In genomic region chr22:23054531-23055257, GRCh38 we compare ENCODE assay signal across 9 cellular contexts. TPM values are rescaled to one million over a fixed set of nuclear protein-coding genes. Genes with fewer than 3 reads are reported as not detected.
DNase-seq lines count a peak whose midpoint lies in the region; ATAC-seq and TF ChIP-seq lines count a peak whose summit lies in the region.
"Had no signal": no experiment of that assay in that cellular context is flagged by ENCODE, and none has a peak within 500 bp of the region (broad histone marks: within the 10 kb centered on the region; RNA-seq: fewer than 3 reads in every experiment).

No MANE protein-coding gene starts in this region.

- TF ChIP-seq POLR2A in testis (IDR thresholded peaks at IDR 0.05): no peak

- H3K4me2 ChIP-seq in GM23338: no peak overlapping the region

- no peak overlapping the region for H3K4me3 ChIP-seq in testis
- no peak overlapping the region for H3K4me3 ChIP-seq in GM23338

- H3F3A ChIP-seq in GM23338 (replicated peaks; ENCODE audit: low read depth): no peaks in the 10 kb centered on the region

- peaks cover 3% of the 10 kb centered on the region for H3K9me3 Mint-ChIP-seq in activated naive CD8-positive, alpha-beta T cell treated with anti-CD3 and anti-CD28 coated beads, Interleukin-2, amount 10 ng/mL, durations not matched to agents 7 days and 5 days
- peaks cover 8% of the 10 kb centered on the region for H3K9me3 Mint-ChIP-seq in activated naive CD8-positive, alpha-beta T cell treated with anti-CD3 and anti-CD28 coated beads for 36 hours
- H3K9me3 Mint-ChIP-seq in WTC11 (peaks cover 21% of the 10 kb centered on the region), GM23338 (peaks cover 10% of the 10 kb centered on the region; the same call in 2 of the 3 replicates)

- no peak overlapping the region for H2AFZ ChIP-seq in GM23338

- no peaks in the 10 kb centered on the region for H3K36me3 Mint-ChIP-seq in activated naive CD8-positive, alpha-beta T cell treated with anti-CD3 and anti-CD28 coated beads, Interleukin-2, amount 10 ng/mL, durations not matched to agents 7 days and 5 days
- no peaks in the 10 kb centered on the region for H3K36me3 Mint-ChIP-seq in activated naive CD8-positive, alpha-beta T cell treated with anti-CD3 and anti-CD28 coated beads for 36 hours
- no peaks in the 10 kb centered on the region for H3K36me3 Mint-ChIP-seq in WTC11
- no peaks in the 10 kb centered on the region for H3K36me3 Mint-ChIP-seq in GM23338 (ENCODE audit: low read depth)

- H3K27ac Mint-ChIP-seq in activated naive CD8-positive, alpha-beta T cell treated with anti-CD3 and anti-CD28 coated beads, Interleukin-2, amount 10 ng/mL, durations not matched to agents 7 days and 5 days: no peak overlapping the region
- no peak overlapping the region for H3K27ac Mint-ChIP-seq in activated naive CD8-positive, alpha-beta T cell treated with anti-CD3 and anti-CD28 coated beads for 36 hours
- H3K27ac Mint-ChIP-seq in WTC11 (no peak overlapping the region), GM23338 (no peak overlapping the region)
- H3K27ac Mint-ChIP-seq: activated naive CD4-positive, alpha-beta T cell treated with anti-CD3 and anti-CD28 coated beads for 36 hours had no signal

- no peaks in the 10 kb centered on the region for H3K27me3 ChIP-seq in testis
- H3K27me3 ChIP-seq in GM23338 (ENCODE audit: insufficient read depth): 0 out of 2 replicates have a peak, but pooled peaks cover 5% of the 10 kb centered on the region

- intact Hi-C loops in testis (cut with DNase I; ENCODE audit: low total_unique reads): loop anchor here (10.0 kb wide), 1 partner anchor 50 kb away; no protein-coding TSS in a partner anchor

- no peaks in the 10 kb centered on the region for H3K4me1 ChIP-seq in testis
- no peaks in the 10 kb centered on the region for H3K4me1 ChIP-seq in GM23338 (ENCODE audit: insufficient read depth)

- DNase-seq in activated naive CD8-positive, alpha-beta T cell treated with anti-CD3 and anti-CD28 coated beads, Interleukin-2, amount 10 ng/mL, durations not matched to agents 7 days and 5 days: peak; percentile 6
- no peak for DNase-seq in activated naive CD8-positive, alpha-beta T cell treated with anti-CD3 and anti-CD28 coated beads for 36 hours
- DNase-seq in WTC11 (ENCODE audit: low spot score) (peak; percentile 5), testis (peak; percentile 2), GM23338 (ENCODE audit: low spot score) (no peak), cerebellum (ENCODE audit: low spot score) (no peak)
- no peak for DNase-seq in NK-92 treated with Interleukin-12 subunit alpha and Interleukin-12 subunit beta, amount 100 ng/mL, for 24 hours (lab: John Stamatoyannopoulos, UW)
- DNase-seq: activated naive CD4-positive, alpha-beta T cell treated with anti-CD3 and anti-CD28 coated beads for 36 hours had no signal

- POLR2A ChIA-PET in activated naive CD8-positive, alpha-beta T cell treated with anti-CD3 and anti-CD28 coated beads, Interleukin-2, amount 10 ng/mL, durations not matched to agents 7 days and 5 days (lab: Charles Lee): no interaction called here
- POLR2A ChIA-PET in WTC11 (lab: Charles Lee): interaction anchor here (0.6 kb wide), 1 partner anchor 67 kb away, joined by 4 read pairs; no protein-coding TSS in a partner anchor

- H3K9me3 ChIP-seq in testis: no peaks in the 10 kb centered on the region

- 86 to 87% methylated on average over 5 of the region's 5 CpGs for WGBS in testis, 2 donors

- CTCF ChIA-PET in WTC11 (lab: Charles Lee): interaction anchor here (0.6 to 1.2 kb wide), 2 partner anchors 95 to 103 kb away, joined by 3 to 4 read pairs; no protein-coding TSS in a partner anchor

- H3K36me3 ChIP-seq in testis (ENCODE audit: low read depth, missing control alignments) (no peaks in the 10 kb centered on the region), GM23338 (ENCODE audit: insufficient read depth) (no peaks in the 10 kb centered on the region)

- H3K27ac ChIP-seq in testis: no peak overlapping the region
- no peak overlapping the region for H3K27ac ChIP-seq in GM23338 (ENCODE audit: low read depth)

- H3K9me2 ChIP-seq in GM23338 (ENCODE audit: insufficient read depth): no peaks in the 10 kb centered on the region

- TF ChIP-seq CTCF in WTC11 (IDR thresholded peaks at IDR 0.05): no peak
- no peak for TF ChIP-seq CTCF in testis (IDR thresholded peaks at IDR 0.05)
- no peak for TF ChIP-seq CTCF in GM23338 (conservative IDR thresholded peaks at IDR 0.05; ENCODE audit: low read depth in 2 of 2)

- ATAC-seq in activated naive CD8-positive, alpha-beta T cell treated with anti-CD3 and anti-CD28 coated beads, Interleukin-2, amount 10 ng/mL, durations not matched to agents 7 days and 5 days (ENCODE audit: low read depth): no peak
- ATAC-seq in HG02852 (IDR thresholded peaks at IDR 0.05; ENCODE audit: unreplicated experiment): peak; percentile 52
- ATAC-seq in WTC11: no peak
- no peak for ATAC-seq in GM23338

- H4K20me1 ChIP-seq in GM23338 (replicated peaks; ENCODE audit: insufficient read depth): no peaks in the 10 kb centered on the region

- no peak overlapping the region for H3K4me3 Mint-ChIP-seq in activated naive CD8-positive, alpha-beta T cell treated with anti-CD3 and anti-CD28 coated beads, Interleukin-2, amount 10 ng/mL, durations not matched to agents 7 days and 5 days
- no peak overlapping the region for H3K4me3 Mint-ChIP-seq in activated naive CD8-positive, alpha-beta T cell treated with anti-CD3 and anti-CD28 coated beads for 36 hours
- H3K4me3 Mint-ChIP-seq in WTC11 (no peak overlapping the region), GM23338 (no peak overlapping the region)
- H3K4me3 Mint-ChIP-seq: activated naive CD4-positive, alpha-beta T cell treated with anti-CD3 and anti-CD28 coated beads for 36 hours had no signal

- H3K4me1 Mint-ChIP-seq in activated naive CD8-positive, alpha-beta T cell treated with anti-CD3 and anti-CD28 coated beads, Interleukin-2, amount 10 ng/mL, durations not matched to agents 7 days and 5 days: peaks cover 2% of the 10 kb centered on the region
- H3K4me1 Mint-ChIP-seq in activated naive CD8-positive, alpha-beta T cell treated with anti-CD3 and anti-CD28 coated beads for 36 hours: peaks cover 8% of the 10 kb centered on the region
- no peaks in the 10 kb centered on the region for H3K4me1 Mint-ChIP-seq in WTC11
- H3K4me1 Mint-ChIP-seq in GM23338: no peaks in the 10 kb centered on the region; the same call in 1 of the 3 replicates

- H3K79me2 ChIP-seq in GM23338 (replicated peaks; ENCODE audit: insufficient read depth): no peaks in the 10 kb centered on the region

- peaks cover 31% of the 10 kb centered on the region for H3K27me3 Mint-ChIP-seq in activated naive CD8-positive, alpha-beta T cell treated with anti-CD3 and anti-CD28 coated beads, Interleukin-2, amount 10 ng/mL, durations not matched to agents 7 days and 5 days
- H3K27me3 Mint-ChIP-seq in activated naive CD8-positive, alpha-beta T cell treated with anti-CD3 and anti-CD28 coated beads for 36 hours: peaks cover 13% of the 10 kb centered on the region
- peaks cover 29% of the 10 kb centered on the region for H3K27me3 Mint-ChIP-seq in WTC11 (ENCODE audit: low read depth)
- H3K27me3 Mint-ChIP-seq in GM23338 (ENCODE audit: insufficient read depth, low read depth, poor library complexity): peaks cover 2% of the 10 kb centered on the region

TF ChIP-seq in WTC11, 78 proteins besides CTCF, POLR2A, EP300 and RAD21:
- no peak for TF ChIP-seq FOXP4 (CRISPR knock-in tag; IDR thresholded peaks at IDR 0.05)
TF ChIP-seq in WTC11: peak in this region for 0.

TF ChIP-seq in GM23338, 12 proteins besides CTCF, POLR2A, EP300 and RAD21 (continues in another document):
- TF ChIP-seq POLR2AphosphoS5 (IDR thresholded peaks at IDR 0.05; ENCODE audit: low read depth) (no peak), ZNF331 (CRISPR knock-in tag; IDR thresholded peaks at IDR 0.05; ENCODE audit: low read depth) (no peak), ZNF114 (CRISPR knock-in tag; IDR thresholded peaks at IDR 0.05) (no peak), REST (IDR thresholded peaks at IDR 0.05; ENCODE audit: unreplicated experiment) (no peak), CREB1 (CRISPR knock-in tag; IDR thresholded peaks at IDR 0.05; ENCODE audit: low read depth) (no peak), EZH2 (IDR thresholded peaks at IDR 0.05; ENCODE audit: low read depth, unreplicated experiment) (no peak), NANOG (IDR thresholded peaks at IDR 0.05; ENCODE audit: borderline replicate concordance) (no peak), STAT1 (IDR thresholded peaks at IDR 0.05; ENCODE audit: unreplicated experiment) (no peak)

RNA-seq across cellular contexts. Expression of gene GNAZ, which starts 15.6 kb away (rescaled TPM):
- total RNA-seq in activated naive CD8-positive, alpha-beta T cell treated with anti-CD3 and anti-CD28 coated beads, Interleukin-2, amount 10 ng/mL, durations not matched to agents 7 days and 5 days: under 1 TPM; 0.20 to 0.22 TPM
- total RNA-seq in activated naive CD8-positive, alpha-beta T cell treated with anti-CD3 and anti-CD28 coated beads for 36 hours: under 1 TPM; 0.43 to 0.54 TPM
- 9.9 to 11.4 TPM (median 11.0 TPM) in 3 replicates for total RNA-seq in WTC11 (2021)
- total RNA-seq in testis: 10 to 100 TPM; 15.1 to 20.2 TPM
- polyA plus RNA-seq in testis (ENCODE audit: insufficient read depth, low read depth, low replicate concordance): 13.7 TPM
- 9.9 and 11.1 TPM in 2 replicates for total RNA-seq in GM23338 (2014; rRNA removed; shearing (Covaris generic))
- 2.9 TPM in 2 replicates for polyA plus RNA-seq in GM23338 (2016; fragmentation: Nextera tagmentation; extraction: Ambion mirVana)
- total RNA-seq in cerebellum: 51.8 TPM

Comparison
In these comparisons a context has a peak if more than half of its experiments do, and no peak if none do; other contexts are left out.
1. DNase-seq: peak in activated naive CD8-positive, alpha-beta T cell treated with anti-CD3 and anti-CD28 coated beads, Interleukin-2, amount 10 ng/mL, durations not matched to agents 7 days and 5 days (single experiment), WTC11 (single experiment) and testis (single experiment); none in activated naive CD8-positive, alpha-beta T cell treated with anti-CD3 and anti-CD28 coated beads for 36 hours (single experiment), NK-92 treated with Interleukin-12 subunit alpha and Interleukin-12 subunit beta, amount 100 ng/mL, for 24 hours (single experiment), GM23338 (single experiment) and cerebellum (single experiment).